8 cellular contexts compared by ENCODE assay signal in the genomic region with DNA sequence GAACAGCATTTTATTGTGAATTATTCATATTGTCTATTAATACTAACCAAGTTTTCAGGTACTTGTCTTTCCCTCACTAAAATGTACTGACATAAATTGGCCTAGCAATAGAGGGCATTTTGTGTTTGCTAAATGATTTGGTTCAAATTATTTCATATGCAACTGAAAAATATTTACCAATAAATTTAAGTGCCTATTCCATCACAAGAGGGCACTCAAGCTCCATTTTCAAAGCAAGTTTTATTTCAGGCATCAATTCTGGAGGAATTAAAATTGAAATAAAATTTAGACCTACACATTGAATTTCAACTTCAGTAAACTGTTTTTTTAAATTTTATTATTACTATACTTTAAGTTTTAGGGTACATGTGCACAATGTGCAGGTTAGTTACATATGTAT.
DNase-seq lines count a peak whose midpoint lies in the region; ATAC-seq and TF ChIP-seq lines count a peak whose summit lies in the region.

No MANE protein-coding gene starts in this region.

- TF ChIP-seq CTCF in BE2C (IDR thresholded peaks at IDR 0.05; ENCODE audit: low read depth, low read length) (peak; percentile 59), HFF-Myc (IDR thresholded peaks at IDR 0.05; ENCODE audit: low read depth, low read length, missing control alignments) (peak; percentile 23), kidney epithelial cell (IDR thresholded peaks at IDR 0.05; ENCODE audit: insufficient read depth, low read length, poor library complexity, severe bottlenecking) (peak; percentile 20)

- H3K27ac Mint-ChIP-seq in stimulated activated memory B cell treated with anti-CD40 and anti-IgM and Interleukin-4, amounts not matched to agents 10 μg/mL and 1 μg/mL and 100 μg/mL, for 72 hours = no peak overlapping the region

- H3K4me1 ChIP-seq in BE2C = no peaks in the 10 kb centered on the region
- H3K4me1 ChIP-seq in adipocyte (ENCODE audit: control insufficient read depth, insufficient read depth, low read length) = no peaks in the 10 kb centered on the region

- H3K27me3 ChIP-seq in BE2C = no peaks in the 10 kb centered on the region
- no peaks in the 10 kb centered on the region for H3K27me3 ChIP-seq in adipocyte (replicated peaks; ENCODE audit: control insufficient read depth, insufficient read depth, low read length)
- no peaks in the 10 kb centered on the region for H3K27me3 ChIP-seq in kidney epithelial cell (ENCODE audit: control insufficient read depth, insufficient read depth, low read length)

- H3K27me3 Mint-ChIP-seq in stimulated activated memory B cell treated with anti-CD40 and anti-IgM and Interleukin-4, amounts not matched to agents 10 μg/mL and 1 μg/mL and 100 μg/mL, for 72 hours = no peaks in the 10 kb centered on the region

- no peak overlapping the region for H3K9ac ChIP-seq in adipocyte (ENCODE audit: low read length)

- DNase-seq in BE2C (no peak), HFF-Myc (ENCODE audit: extremely low read depth, low read depth) (peak; percentile 2), adipocyte (ENCODE audit: low read depth) (peak; percentile 80), kidney epithelial cell (ENCODE audit: low read depth) (peak; percentile 0)
- no peak for DNase-seq in activated naive CD4-positive, alpha-beta T cell (lab: John Stamatoyannopoulos, UW)
- no peak for DNase-seq in activated T-cell treated with anti-CD3 and anti-CD28 coated beads, Interleukin-2, amount 50 U/mL, for 48 hours

- no peak overlapping the region for H3K4me3 ChIP-seq in BE2C (ENCODE audit: low read depth, low read length)
- no peak overlapping the region for H3K4me3 ChIP-seq in HFF-Myc (replicated peaks; ENCODE audit: low read depth, low read length)
- H3K4me3 ChIP-seq in adipocyte (ENCODE audit: low read length) = no peak overlapping the region
- H3K4me3 ChIP-seq in kidney epithelial cell (ENCODE audit: low read depth, low read length) = no peak overlapping the region

- H3K9me3 ChIP-seq in BE2C = no peaks in the 10 kb centered on the region
- no peaks in the 10 kb centered on the region for H3K9me3 ChIP-seq in adipocyte (ENCODE audit: control insufficient read depth, low read length)

- no peak for ATAC-seq in GM21528 (IDR thresholded peaks at IDR 0.05; ENCODE audit: low FRiP score, unreplicated experiment)
- ATAC-seq in stimulated activated memory B cell treated with anti-CD40 and anti-IgM and Interleukin-4, amounts not matched to agents 10 μg/mL and 1 μg/mL and 100 μg/mL, for 72 hours = no peak

- H3K4me1 Mint-ChIP-seq in stimulated activated memory B cell treated with anti-CD40 and anti-IgM and Interleukin-4, amounts not matched to agents 10 μg/mL and 1 μg/mL and 100 μg/mL, for 72 hours = no peaks in the 10 kb centered on the region

- H3K36me3 Mint-ChIP-seq in stimulated activated memory B cell treated with anti-CD40 and anti-IgM and Interleukin-4, amounts not matched to agents 10 μg/mL and 1 μg/mL and 100 μg/mL, for 72 hours = no peaks in the 10 kb centered on the region

- H3K9me3 Mint-ChIP-seq in stimulated activated memory B cell treated with anti-CD40 and anti-IgM and Interleukin-4, amounts not matched to agents 10 μg/mL and 1 μg/mL and 100 μg/mL, for 72 hours = no peaks in the 10 kb centered on the region

- no peak overlapping the region for H3K4me3 Mint-ChIP-seq in stimulated activated memory B cell treated with anti-CD40 and anti-IgM and Interleukin-4, amounts not matched to agents 10 μg/mL and 1 μg/mL and 100 μg/mL, for 72 hours

- no peaks in the 10 kb centered on the region for H3K36me3 ChIP-seq in BE2C
- no peaks in the 10 kb centered on the region for H3K36me3 ChIP-seq in adipocyte (ENCODE audit: control insufficient read depth, insufficient read depth, low read length, severe bottlenecking)
- no peaks in the 10 kb centered on the region for H3K36me3 ChIP-seq in kidney epithelial cell (ENCODE audit: control insufficient read depth, insufficient read depth, low read length)

Comparison
In these comparisons a context has a peak if more than half of its experiments do, and no peak if none do; other contexts are left out.
1. DNase-seq: peak in HFF-Myc (single experiment), adipocyte (single experiment) and kidney epithelial cell (single experiment); none in BE2C (single experiment), activated naive CD4-positive, alpha-beta T cell (0 of 4) and activated T-cell treated with anti-CD3 and anti-CD28 coated beads, Interleukin-2, amount 50 U/mL, for 48 hours (0 of 2).
2. Peak in every context shown above with its lines, with median percentiles within 50 percentile points of each other: CTCF ChIP-seq.